33 cellular contexts compared by ENCODE assay signal in genomic region chr20:1203630-1204029, GRCh38. TPM values are rescaled to one million over a fixed set of nuclear protein-coding genes. Genes with fewer than 3 reads are reported as not detected.
"Had no signal": no experiment of that assay in that cellular context is flagged by ENCODE, and none has a peak within 500 bp of the region (broad histone marks: within the 10 kb centered on the region; RNA-seq: fewer than 3 reads in every experiment).

No MANE protein-coding gene starts in this region.

- DNase-seq: activated CD4-positive, alpha-beta T cell treated with anti-CD3 and anti-CD28 coated beads for 48 hours; activated CD4-positive, alpha-beta T cell treated with anti-CD3 and anti-CD28 coated beads, Interleukin-2, amount 50 U/mL, for 48 hours; activated CD8-positive, alpha-beta memory T cell treated with anti-CD3 and anti-CD28 coated beads for 24 hours; activated effector memory CD4-positive, alpha-beta T cell treated with anti-CD3 and anti-CD28 coated beads, Interleukin-2, amount 50 U/mL, for 16 hours; activated naive CD4-positive, alpha-beta T cell treated with anti-CD3 and anti-CD28 coated beads for 36 hours; activated naive CD8-positive, alpha-beta T cell treated with anti-CD3 and anti-CD28 coated beads, Interleukin-2, amount 10 ng/mL, durations not matched to agents 7 days and 5 days; brain microvascular endothelial cell; caudate nucleus; heart left ventricle; left ventricle myocardium superior; right lobe of liver; SK-N-SH; stimulated activated CD4-positive, alpha-beta T cell treated with anti-CD3 and anti-CD28 coated beads, Interleukin-4, amount 100 ng/mL, for 24 hours; stimulated activated naive CD8-positive, alpha-beta T cell treated with anti-CD3 and anti-CD28 coated beads, Interleukin-15, amount 100 ng/mL, for 72 hours; substantia nigra; SW 1271; T-helper 17 cell; T1000; thyroid gland; WERI-Rb-1 had no signal

- H3K4me1 Mint-ChIP-seq: memory B cell; stimulated activated effector memory CD8-positive, alpha-beta T cell treated with anti-CD3 and anti-CD28 coated beads, Interleukin-12 subunit alpha, Interleukin-12 subunit beta, amount 100 ng/mL, for 72 hours had no signal

- H3K36me3 ChIP-seq: brain microvascular endothelial cell, gastroesophageal sphincter, heart left ventricle, right lobe of liver, thyroid gland, WERI-Rb-1 had no signal

- H3K27ac ChIP-seq: brain microvascular endothelial cell, gastroesophageal sphincter, right lobe of liver, thyroid gland, WERI-Rb-1 had no signal

- H3K36me3 Mint-ChIP-seq: activated naive CD8-positive, alpha-beta T cell treated with anti-CD3 and anti-CD28 coated beads, Interleukin-2, amount 10 ng/mL, durations not matched to agents 7 days and 5 days; memory B cell; natural killer cell treated with Interleukin-12 subunit alpha and Interleukin-12 subunit beta and Interleukin-15 and Interleukin-18, amount 100 ng/mL, for 72 hours; stimulated activated effector memory CD8-positive, alpha-beta T cell treated with anti-CD3 and anti-CD28 coated beads, Interleukin-12 subunit alpha, Interleukin-12 subunit beta, amount 100 ng/mL, for 72 hours had no signal

- H3K27ac Mint-ChIP-seq: activated naive CD4-positive, alpha-beta T cell treated with anti-CD3 and anti-CD28 coated beads for 36 hours; activated naive CD8-positive, alpha-beta T cell treated with anti-CD3 and anti-CD28 coated beads, Interleukin-2, amount 10 ng/mL, durations not matched to agents 7 days and 5 days; memory B cell; natural killer cell treated with Interleukin-12 subunit alpha and Interleukin-12 subunit beta and Interleukin-15 and Interleukin-18, amount 100 ng/mL, for 72 hours; stimulated activated effector memory CD8-positive, alpha-beta T cell treated with anti-CD3 and anti-CD28 coated beads, Interleukin-12 subunit alpha, Interleukin-12 subunit beta, amount 100 ng/mL, for 72 hours; stimulated activated naive CD8-positive, alpha-beta T cell treated with anti-CD3 and anti-CD28 coated beads, Interleukin-15, amount 100 ng/mL, for 72 hours; T-helper 17 cell had no signal

- H3K4me1 ChIP-seq: gastroesophageal sphincter, right lobe of liver, thyroid gland had no signal

- H3K4me3 Mint-ChIP-seq: activated naive CD4-positive, alpha-beta T cell treated with anti-CD3 and anti-CD28 coated beads for 36 hours; activated naive CD8-positive, alpha-beta T cell treated with anti-CD3 and anti-CD28 coated beads, Interleukin-2, amount 10 ng/mL, durations not matched to agents 7 days and 5 days; memory B cell; natural killer cell treated with Interleukin-12 subunit alpha and Interleukin-12 subunit beta and Interleukin-15 and Interleukin-18, amount 100 ng/mL, for 72 hours; stimulated activated effector memory CD8-positive, alpha-beta T cell treated with anti-CD3 and anti-CD28 coated beads, Interleukin-12 subunit alpha, Interleukin-12 subunit beta, amount 100 ng/mL, for 72 hours; stimulated activated naive CD8-positive, alpha-beta T cell treated with anti-CD3 and anti-CD28 coated beads, Interleukin-15, amount 100 ng/mL, for 72 hours; T-helper 17 cell had no signal

- H3K9me3 ChIP-seq: gastroesophageal sphincter, heart left ventricle, right lobe of liver, SK-N-SH, thyroid gland had no signal

- H3K27me3 Mint-ChIP-seq: activated naive CD8-positive, alpha-beta T cell treated with anti-CD3 and anti-CD28 coated beads, Interleukin-2, amount 10 ng/mL, durations not matched to agents 7 days and 5 days; stimulated activated naive CD8-positive, alpha-beta T cell treated with anti-CD3 and anti-CD28 coated beads, Interleukin-15, amount 100 ng/mL, for 72 hours had no signal

- H3K9me3 Mint-ChIP-seq: activated naive CD4-positive, alpha-beta T cell treated with anti-CD3 and anti-CD28 coated beads for 36 hours; activated naive CD8-positive, alpha-beta T cell treated with anti-CD3 and anti-CD28 coated beads, Interleukin-2, amount 10 ng/mL, durations not matched to agents 7 days and 5 days; memory B cell; natural killer cell treated with Interleukin-12 subunit alpha and Interleukin-12 subunit beta and Interleukin-15 and Interleukin-18, amount 100 ng/mL, for 72 hours; stimulated activated effector memory CD8-positive, alpha-beta T cell treated with anti-CD3 and anti-CD28 coated beads, Interleukin-12 subunit alpha, Interleukin-12 subunit beta, amount 100 ng/mL, for 72 hours; stimulated activated naive CD8-positive, alpha-beta T cell treated with anti-CD3 and anti-CD28 coated beads, Interleukin-15, amount 100 ng/mL, for 72 hours had no signal

- ATAC-seq: activated CD4-positive, CD25-positive, alpha-beta regulatory T cell treated with anti-CD3 and anti-CD28 coated beads, Interleukin-2, amount 50 U/mL, for 24 hours; natural killer cell treated with Interleukin-12 subunit alpha and Interleukin-12 subunit beta and Interleukin-15 and Interleukin-18, amount 100 ng/mL, for 72 hours; right lobe of liver; stimulated activated effector memory CD8-positive, alpha-beta T cell treated with anti-CD3 and anti-CD28 coated beads, Interleukin-12 subunit alpha, Interleukin-12 subunit beta, amount 100 ng/mL, for 72 hours; stimulated activated naive CD8-positive, alpha-beta T cell treated with anti-CD3 and anti-CD28 coated beads, Interleukin-15, amount 100 ng/mL, for 72 hours; T-helper 17 cell had no signal

- H3K27me3 ChIP-seq: heart left ventricle, right lobe of liver, thyroid gland had no signal

- H3K4me3 ChIP-seq: gastroesophageal sphincter, heart left ventricle, right lobe of liver, skin epidermis, thyroid gland had no signal

RNA-seq across cellular contexts. Expression of gene C20orf202, which starts 0.4 kb away (rescaled TPM):
- total RNA-seq: activated naive CD4-positive, alpha-beta T cell treated with anti-CD3 and anti-CD28 coated beads for 36 hours; astrocyte; chondrocyte; mononuclear cell; myocyte; osteoblast had no signal

RNA-seq across cellular contexts. Expression of gene TMEM74B, which starts 18.8 kb away (rescaled TPM):
- total RNA-seq: mononuclear cell; myocyte; natural killer cell treated with Interleukin-12 subunit alpha and Interleukin-12 subunit beta and Interleukin-15 and Interleukin-18, amount 100 ng/mL, for 72 hours; osteoblast had no signal

RNA-seq across cellular contexts. Expression of gene RAD21L1, which starts 22.2 kb away (rescaled TPM):
- total RNA-seq: activated naive CD4-positive, alpha-beta T cell treated with anti-CD3 and anti-CD28 coated beads for 36 hours; astrocyte; chondrocyte; gastroesophageal sphincter; heart left ventricle; left ventricle myocardium superior; natural killer cell treated with Interleukin-12 subunit alpha and Interleukin-12 subunit beta and Interleukin-15 and Interleukin-18, amount 100 ng/mL, for 72 hours; osteoblast; posterior vena cava; renal cortical epithelial cell; right lobe of liver; T-helper 17 cell; thyroid gland had no signal
